8 cellular contexts compared by ENCODE assay signal in the genomic region with DNA sequence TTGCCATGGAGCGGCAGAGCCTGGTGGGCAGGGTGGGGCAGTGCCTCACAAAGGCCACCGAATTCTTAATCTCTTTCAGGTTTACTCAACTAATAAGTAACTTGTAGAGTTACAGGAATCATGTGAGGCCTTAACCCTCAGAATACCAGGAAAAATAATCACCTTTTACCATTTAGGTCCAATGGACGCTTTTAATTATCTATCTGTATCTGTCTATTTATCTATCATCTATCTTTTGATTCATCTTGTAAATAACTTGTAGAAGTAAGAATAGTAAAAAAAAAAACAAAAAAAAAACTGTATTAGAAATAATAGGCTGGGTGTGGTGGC. TPM values are rescaled to one million over a fixed set of nuclear protein-coding genes. Genes with fewer than 3 reads are reported as not detected.
DNase-seq lines count a peak whose midpoint lies in the region; TF ChIP-seq lines count a peak whose summit lies in the region.

No MANE protein-coding gene starts in this region.

- TF ChIP-seq CTCF in AG04450 (IDR thresholded peaks at IDR 0.05; ENCODE audit: low read depth, low read length) (no peak), coronary artery (IDR thresholded peaks at IDR 0.05) (no peak), nephron progenitor cell (IDR thresholded peaks at IDR 0.05) (no peak), WERI-Rb-1 (IDR thresholded peaks at IDR 0.05; ENCODE audit: low read depth, low read length) (no peak)

- peak overlapping the region; percentile 77 for H3K4me3 Mint-ChIP-seq in nephron progenitor cell

- H3K9me3 ChIP-seq in AG04450 (ENCODE audit: control insufficient read depth, insufficient read depth, low read length) (no peaks in the 10 kb centered on the region), KOPT-K1 (ENCODE audit: insufficient read depth, low read length, poor library complexity, severe bottlenecking) (no peaks in the 10 kb centered on the region), WERI-Rb-1 (ENCODE audit: severe bottlenecking) (peaks cover 7% of the 10 kb centered on the region)

- peak overlapping the region; percentile 99 for H3K27ac ChIP-seq in AG04450 (ENCODE audit: low read depth, low read length)
- H3K27ac ChIP-seq in KOPT-K1 (ENCODE audit: low read depth, low read length, poor library complexity, severe bottlenecking), result peak overlapping the region; percentile 92
- peak overlapping the region; percentile 92 to 93 for H3K27ac ChIP-seq in coronary artery
- H3K27ac ChIP-seq in WERI-Rb-1, result no peak overlapping the region

- H3K4me3 ChIP-seq in AG04450 (ENCODE audit: low read depth, low read length), result peak overlapping the region; percentile 2; the same call in 1 of the 2 replicates
- H3K4me3 ChIP-seq in coronary artery, result peak overlapping the region; percentile 52
- no peak overlapping the region for H3K4me3 ChIP-seq in WERI-Rb-1 (ENCODE audit: low read depth, low read length)

- H3K27ac Mint-ChIP-seq in nephron progenitor cell, result peak overlapping the region; percentile 96

- DNase-seq in AG04450 (ENCODE audit: low read depth, low spot score) (no peak), coronary artery (ENCODE audit: low spot score) (no peak), nephron progenitor cell (no peak), WERI-Rb-1 (no peak), NCI-H1048 (lab: John Stamatoyannopoulos, UW) (no peak), NOMO-1 treated with DMSO at 0.1 percent for 48 hours (lab: John Stamatoyannopoulos, UW; ENCODE audit: unreplicated experiment) (no peak)
- no peak for DNase-seq in central memory CD4-positive, alpha-beta T cell

- no peaks in the 10 kb centered on the region for H3K36me3 Mint-ChIP-seq in nephron progenitor cell (ENCODE audit: low read depth)

- CTCF ChIA-PET in AG04450 (lab: Charles Lee), result interaction anchor here (0.7 to 6.6 kb wide), 7 partner anchors 10 to 410 kb away, joined by 3 to 98 read pairs (median 6); a partner anchor contains a TSS

- H3K27me3 ChIP-seq in AG04450 (ENCODE audit: control insufficient read depth, insufficient read depth, low read length) (peaks cover 10% of the 10 kb centered on the region), WERI-Rb-1 (ENCODE audit: insufficient read depth, low read depth, severe bottlenecking) (peaks cover 98% of the 10 kb centered on the region)

- H3K27me3 Mint-ChIP-seq in nephron progenitor cell (ENCODE audit: low read depth, poor library complexity), result peaks cover 15% of the 10 kb centered on the region

- H3K4me1 Mint-ChIP-seq in nephron progenitor cell, result peaks cover 32% of the 10 kb centered on the region

- H3K36me3 ChIP-seq in KOPT-K1 (ENCODE audit: insufficient read depth, low read length) (no peaks in the 10 kb centered on the region), WERI-Rb-1 (no peaks in the 10 kb centered on the region)

- POLR2A ChIA-PET in AG04450 (lab: Yijun Ruan, JAX), result interaction anchor here (2.2 kb wide), 1 partner anchor 12 kb away, joined by 21 read pairs; a partner anchor contains a TSS

- no peaks in the 10 kb centered on the region for H3K9me3 Mint-ChIP-seq in nephron progenitor cell

RNA-seq across cellular contexts. Expression of a gene that starts 11.8 kb away (rescaled TPM):
- polyA plus RNA-seq in AG04450 (2011; rRNA removed), result 693 and 1,000 TPM in 2 replicates
- polyA minus RNA-seq in AG04450 (2011; rRNA and poly(A)+ RNA removed), result 473 and 578 TPM in 2 replicates

RNA-seq across cellular contexts. Expression of a gene that starts 40.3 kb away (rescaled TPM):
- polyA plus RNA-seq in AG04450 (2011; rRNA removed), result not detected in 2 replicates
- not detected in 2 replicates for polyA minus RNA-seq in AG04450 (2011; rRNA and poly(A)+ RNA removed)

RNA-seq across cellular contexts. Expression of a gene that starts 54.9 kb away (rescaled TPM):
- 188 and 200 TPM in 2 replicates for polyA plus RNA-seq in AG04450 (2011; rRNA removed)
- 108 and 158 TPM in 2 replicates for polyA minus RNA-seq in AG04450 (2011; rRNA and poly(A)+ RNA removed)
